Comparison of ENCODE assay signal across 19 cellular contexts in genomic region chr10:92641492-92641891, GRCh38. TPM values are rescaled to one million over a fixed set of nuclear protein-coding genes. Genes with fewer than 3 reads are reported as not detected.
DNase-seq lines count a peak whose midpoint lies in the region; ATAC-seq and TF ChIP-seq lines count a peak whose summit lies in the region.
"Had no signal": no experiment of that assay in that cellular context is flagged by ENCODE, and none has a peak within 500 bp of the region (broad histone marks: within the 10 kb centered on the region; RNA-seq: fewer than 3 reads in every experiment).

No MANE protein-coding gene starts in this region.

- H3K9me3 Mint-ChIP-seq in central memory CD8-positive, alpha-beta T cell: no peaks in the 10 kb centered on the region
- H3K9me3 Mint-ChIP-seq: CD4-positive, alpha-beta T cell; CD8-positive, alpha-beta T cell had no signal

- no peak for DNase-seq in T-helper 17 cell
- DNase-seq in central memory CD8-positive, alpha-beta T cell (ENCODE audit: low spot score in 2 of 2): no peak
- DNase-seq in NCI-H2227 treated with DMSO at 0.1 percent for 48 hours (lab: John Stamatoyannopoulos, UW): no peak
- no peak for DNase-seq in WERI-Rb-1
- DNase-seq: AML-193; Caco-2; Calu3; CD4-positive, alpha-beta T cell; CD8-positive, alpha-beta T cell; DMS79 treated with DMSO at 0.1 percent for 48 hours; GF-D8 had no signal

- H3K4me3 ChIP-seq in HEK293 (ENCODE audit: low read depth, low read length) (no peak overlapping the region), WERI-Rb-1 (ENCODE audit: low read depth, low read length) (no peak overlapping the region)
- H3K4me3 ChIP-seq: A549; BLaER1 treated with 17β-estradiol and CSF1 and Interleukin-3, amounts not matched to agents 10 nM and 100 nM had no signal

- H3K27me3 ChIP-seq in WERI-Rb-1 (ENCODE audit: insufficient read depth, low read depth, severe bottlenecking): no peaks in the 10 kb centered on the region
- H3K27me3 ChIP-seq: BLaER1 treated with 17β-estradiol and CSF1 and Interleukin-3, amounts not matched to agents 10 nM and 100 nM had no signal

- H3K36me3 ChIP-seq in HEK293 (ENCODE audit: control insufficient read depth in 2 of 2, insufficient read depth in 1 of 2, low read length in 2 of 2): peaks cover 59 to 82% of the 10 kb centered on the region in 2 experiments
- peaks cover 78% of the 10 kb centered on the region for H3K36me3 ChIP-seq in WERI-Rb-1

- TF ChIP-seq CTCF in HEK293 (tag by site-specific recombination; IDR thresholded peaks at IDR 0.05) (no peak), WERI-Rb-1 (IDR thresholded peaks at IDR 0.05; ENCODE audit: low read depth, low read length) (no peak)

- H3K27me3 Mint-ChIP-seq in T-helper 17 cell: no peaks in the 10 kb centered on the region
- no peaks in the 10 kb centered on the region for H3K27me3 Mint-ChIP-seq in central memory CD8-positive, alpha-beta T cell
- H3K27me3 Mint-ChIP-seq: B cell; CD4-positive, alpha-beta T cell had no signal

- peaks cover 4% of the 10 kb centered on the region for H3K4me1 Mint-ChIP-seq in T-helper 17 cell
- peaks cover 5% of the 10 kb centered on the region for H3K4me1 Mint-ChIP-seq in central memory CD8-positive, alpha-beta T cell

- no peak overlapping the region for H3K27ac ChIP-seq in HEK293 (ENCODE audit: extremely low read depth, low read depth, low read length)
- no peak overlapping the region for H3K27ac ChIP-seq in WERI-Rb-1
- H3K27ac ChIP-seq: 22Rv1; A549; BLaER1 treated with 17β-estradiol and CSF1 and Interleukin-3, amounts not matched to agents 10 nM and 100 nM; C4-2B had no signal

- POLR2A ChIA-PET in HEK293 (lab: Yijun Ruan, JAX): no interaction called here

- no peaks in the 10 kb centered on the region for H3K9me3 ChIP-seq in HEK293 (ENCODE audit: control insufficient read depth, insufficient read depth, low read depth, low read length)
- H3K9me3 ChIP-seq in T-helper 17 cell (ENCODE audit: control insufficient read depth, low read length, poor library complexity, severe bottlenecking): no peaks in the 10 kb centered on the region
- no peaks in the 10 kb centered on the region for H3K9me3 ChIP-seq in WERI-Rb-1 (ENCODE audit: severe bottlenecking)
- H3K9me3 ChIP-seq: A549; BLaER1 treated with 17β-estradiol and CSF1 and Interleukin-3, amounts not matched to agents 10 nM and 100 nM; Caco-2 had no signal

- CTCF ChIA-PET in HEK293 (lab: Yijun Ruan, JAX): interaction anchor here (1.1 to 2.2 kb wide), 2 partner anchors 69 to 125 kb away, joined by 3 to 8 read pairs; no protein-coding TSS in a partner anchor

- no peaks in the 10 kb centered on the region for H3K36me3 Mint-ChIP-seq in T-helper 17 cell (ENCODE audit: low read depth)
- H3K36me3 Mint-ChIP-seq in central memory CD8-positive, alpha-beta T cell (ENCODE audit: insufficient read depth): no peaks in the 10 kb centered on the region
- H3K36me3 Mint-ChIP-seq: CD8-positive, alpha-beta T cell had no signal

- no peak overlapping the region for H3K4me3 Mint-ChIP-seq in T-helper 17 cell
- no peak overlapping the region for H3K4me3 Mint-ChIP-seq in central memory CD8-positive, alpha-beta T cell
- H3K4me3 Mint-ChIP-seq: B cell; CD4-positive, alpha-beta T cell; CD8-positive, alpha-beta T cell had no signal

- H3K27ac Mint-ChIP-seq in T-helper 17 cell: peak overlapping the region; percentile 21
- H3K27ac Mint-ChIP-seq in central memory CD8-positive, alpha-beta T cell (ENCODE audit: low read depth): peak overlapping the region; percentile 68
- H3K27ac Mint-ChIP-seq: B cell; CD4-positive, alpha-beta T cell; CD8-positive, alpha-beta T cell had no signal

- H3K4me1 ChIP-seq in HEK293 (ENCODE audit: control insufficient read depth, insufficient read depth, low read length): no peaks in the 10 kb centered on the region

- ATAC-seq in T-helper 17 cell: no peak
- no peak for ATAC-seq in central memory CD8-positive, alpha-beta T cell (replicated peaks; ENCODE audit: extremely low read depth, poor library complexity, severe bottlenecking)
- ATAC-seq in HG02981 (IDR thresholded peaks at IDR 0.05; ENCODE audit: unreplicated experiment): no peak
- ATAC-seq: A549; CD8-positive, alpha-beta T cell had no signal

TF ChIP-seq in HEK293, 187 proteins besides CTCF, POLR2A, EP300 and RAD21:
- TF ChIP-seq ZNF658 (tag by site-specific recombination; IDR thresholded peaks at IDR 0.05) (no peak), ZNF558 (tag by site-specific recombination; IDR thresholded peaks at IDR 0.05) (peak; percentile 98)

RNA-seq across cellular contexts. Expression of gene HHEX, which starts 48.3 kb away (rescaled TPM):
- total RNA-seq in T-helper 17 cell: 1 to 10 TPM; 3.9 to 4.9 TPM
- total RNA-seq: A172 had no signal

RNA-seq across cellular contexts. Expression of gene KIF11, which starts 48.6 kb away (rescaled TPM):
- total RNA-seq in T-helper 17 cell: 1 to 10 TPM; 1.0 to 1.3 TPM
